8 cellular contexts compared by ENCODE assay signal in genomic region chr19:17334414-17335409, GRCh38. TPM values are rescaled to one million over a fixed set of nuclear protein-coding genes. Genes with fewer than 3 reads are reported as not detected.
DNase-seq lines count a peak whose midpoint lies in the region; ATAC-seq and TF ChIP-seq lines count a peak whose summit lies in the region.

A gene with protein sequence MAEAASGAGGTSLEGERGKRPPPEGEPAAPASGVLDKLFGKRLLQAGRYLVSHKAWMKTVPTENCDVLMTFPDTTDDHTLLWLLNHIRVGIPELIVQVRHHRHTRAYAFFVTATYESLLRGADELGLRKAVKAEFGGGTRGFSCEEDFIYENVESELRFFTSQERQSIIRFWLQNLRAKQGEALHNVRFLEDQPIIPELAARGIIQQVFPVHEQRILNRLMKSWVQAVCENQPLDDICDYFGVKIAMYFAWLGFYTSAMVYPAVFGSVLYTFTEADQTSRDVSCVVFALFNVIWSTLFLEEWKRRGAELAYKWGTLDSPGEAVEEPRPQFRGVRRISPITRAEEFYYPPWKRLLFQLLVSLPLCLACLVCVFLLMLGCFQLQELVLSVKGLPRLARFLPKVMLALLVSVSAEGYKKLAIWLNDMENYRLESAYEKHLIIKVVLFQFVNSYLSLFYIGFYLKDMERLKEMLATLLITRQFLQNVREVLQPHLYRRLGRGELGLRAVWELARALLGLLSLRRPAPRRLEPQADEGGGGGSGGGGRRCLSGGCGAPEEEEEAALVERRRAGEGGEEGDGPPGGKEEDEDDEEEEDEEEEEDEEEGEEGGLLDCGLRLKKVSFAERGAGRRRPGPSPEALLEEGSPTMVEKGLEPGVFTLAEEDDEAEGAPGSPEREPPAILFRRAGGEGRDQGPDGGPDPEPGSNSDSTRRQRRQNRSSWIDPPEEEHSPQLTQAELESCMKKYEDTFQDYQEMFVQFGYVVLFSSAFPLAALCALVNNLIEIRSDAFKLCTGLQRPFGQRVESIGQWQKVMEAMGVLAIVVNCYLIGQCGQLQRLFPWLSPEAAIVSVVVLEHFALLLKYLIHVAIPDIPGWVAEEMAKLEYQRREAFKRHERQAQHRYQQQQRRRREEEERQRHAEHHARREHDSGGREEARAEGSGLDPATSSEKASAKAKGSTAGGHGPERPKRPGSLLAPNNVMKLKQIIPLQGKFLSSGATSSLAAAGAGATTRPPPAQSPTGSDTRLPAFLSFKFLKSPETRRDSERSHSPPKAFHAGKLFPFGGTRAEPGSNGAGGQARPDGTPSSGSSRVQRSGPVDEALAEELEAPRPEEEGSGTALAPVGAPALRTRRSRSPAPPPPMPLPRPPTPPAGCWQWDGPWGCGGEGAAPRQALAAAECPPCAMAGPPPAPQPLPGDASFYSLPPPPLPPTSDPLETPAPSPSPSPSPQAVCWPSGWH (minus strand): TSS chr19:17334855. CDS start chr19:17334670, 185 bp downstream.

- H3K4me3 ChIP-seq in Jurkat, Clone E6-1 (ENCODE audit: low read length): peak within 1 kb of the TSS; percentile 68
- peak within 1 kb of the TSS; percentile 77 for H3K4me3 ChIP-seq in epithelial cell of proximal tubule (ENCODE audit: low read depth, low read length)

- no peak for TF ChIP-seq CTCF in epithelial cell of proximal tubule (conservative IDR thresholded peaks at IDR 0.05; ENCODE audit: low read depth, low read length)

- peak; percentile 97 for DNase-seq in Ammon's horn (ENCODE audit: low spot score)
- peak; percentile 94 for DNase-seq in Jurkat, Clone E6-1 (ENCODE audit: low read depth, low spot score)
- DNase-seq in OCI-M2 (lab: John Stamatoyannopoulos, UW; ENCODE audit: unreplicated experiment): peak; percentile 96
- peak; percentile 97 for DNase-seq in activated T-cell treated with anti-CD3 and anti-CD28 coated beads for 4 hours
- DNase-seq in epithelial cell of proximal tubule (ENCODE audit: low read depth): peak; percentile 86
- peak; percentile 97 for DNase-seq in mucosa of gallbladder (ENCODE audit: low spot score)
- DNase-seq in stimulated activated CD8-positive, alpha-beta memory T cell treated with anti-CD3 and anti-CD28 coated beads, Interleukin-4, amount 100 ng/mL, for 1 hour (ENCODE audit: low read depth in 2 of 2, low spot score in 1 of 2): peak; percentile 88 to 91

- peak; percentile 46 for ATAC-seq in GM19397 (IDR thresholded peaks at IDR 0.05; ENCODE audit: unreplicated experiment)

RNA-seq across cellular contexts. Expression of the gene that starts here (rescaled TPM):
- 11.2 TPM for polyA plus RNA-seq in Jurkat, Clone E6-1 (2012; ENCODE audit: insufficient read depth, insufficient read length)
- total RNA-seq in epithelial cell of proximal tubule (3.3 and 6.6 TPM in 2 replicates), mucosa of gallbladder (33.2 TPM)

Comparison
In these comparisons a context has a peak if more than half of its experiments do, and no peak if none do; other contexts are left out.
1. Peak in every context shown above with its lines: DNase-seq, ATAC-seq and H3K4me3 ChIP-seq.